Comparison of ENCODE assay signal across 1 cellular context in the genomic region with DNA sequence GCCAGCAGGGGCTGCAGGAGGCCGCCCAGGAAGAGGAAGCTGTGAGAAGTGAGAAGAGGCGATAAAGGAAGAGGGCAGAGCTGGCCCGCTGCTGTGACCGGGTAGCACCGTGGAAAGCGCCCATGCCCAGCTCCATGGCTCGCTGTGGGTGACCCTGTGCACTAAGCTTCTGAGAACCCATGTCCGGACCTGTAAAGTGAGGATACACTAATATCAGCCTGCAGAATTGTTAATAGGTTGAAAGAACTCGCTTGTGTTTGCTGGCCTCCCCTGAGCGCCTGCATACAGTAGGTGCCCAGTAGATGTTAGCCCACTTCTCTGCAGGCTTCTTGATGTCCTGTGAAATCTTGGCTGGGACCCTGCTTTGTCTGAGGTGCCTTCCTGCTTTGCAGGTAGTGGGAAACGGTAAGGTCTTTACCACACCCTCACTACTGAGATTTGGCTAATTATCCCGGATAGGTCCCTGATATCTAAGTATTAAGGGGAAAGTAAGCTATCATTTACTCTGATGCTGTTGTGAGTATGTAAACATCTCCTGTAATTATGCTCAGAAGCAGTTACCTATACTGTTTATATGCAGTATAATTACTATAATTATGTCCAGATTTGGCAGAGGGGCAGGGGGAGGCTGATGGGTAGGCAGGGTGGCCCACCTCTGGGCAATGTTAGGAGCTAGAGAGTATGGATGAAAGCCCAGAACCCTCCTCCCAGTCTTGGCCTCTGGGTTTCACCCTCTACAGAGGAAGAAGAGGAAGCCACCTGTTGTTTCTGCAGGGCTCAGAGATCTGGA.
TF ChIP-seq lines count a peak whose summit lies in the region.

No MANE protein-coding gene starts in this region.

TF ChIP-seq in liver, 16 proteins besides CTCF, POLR2A, EP300 and RAD21:
- TF ChIP-seq, protein P1, sequence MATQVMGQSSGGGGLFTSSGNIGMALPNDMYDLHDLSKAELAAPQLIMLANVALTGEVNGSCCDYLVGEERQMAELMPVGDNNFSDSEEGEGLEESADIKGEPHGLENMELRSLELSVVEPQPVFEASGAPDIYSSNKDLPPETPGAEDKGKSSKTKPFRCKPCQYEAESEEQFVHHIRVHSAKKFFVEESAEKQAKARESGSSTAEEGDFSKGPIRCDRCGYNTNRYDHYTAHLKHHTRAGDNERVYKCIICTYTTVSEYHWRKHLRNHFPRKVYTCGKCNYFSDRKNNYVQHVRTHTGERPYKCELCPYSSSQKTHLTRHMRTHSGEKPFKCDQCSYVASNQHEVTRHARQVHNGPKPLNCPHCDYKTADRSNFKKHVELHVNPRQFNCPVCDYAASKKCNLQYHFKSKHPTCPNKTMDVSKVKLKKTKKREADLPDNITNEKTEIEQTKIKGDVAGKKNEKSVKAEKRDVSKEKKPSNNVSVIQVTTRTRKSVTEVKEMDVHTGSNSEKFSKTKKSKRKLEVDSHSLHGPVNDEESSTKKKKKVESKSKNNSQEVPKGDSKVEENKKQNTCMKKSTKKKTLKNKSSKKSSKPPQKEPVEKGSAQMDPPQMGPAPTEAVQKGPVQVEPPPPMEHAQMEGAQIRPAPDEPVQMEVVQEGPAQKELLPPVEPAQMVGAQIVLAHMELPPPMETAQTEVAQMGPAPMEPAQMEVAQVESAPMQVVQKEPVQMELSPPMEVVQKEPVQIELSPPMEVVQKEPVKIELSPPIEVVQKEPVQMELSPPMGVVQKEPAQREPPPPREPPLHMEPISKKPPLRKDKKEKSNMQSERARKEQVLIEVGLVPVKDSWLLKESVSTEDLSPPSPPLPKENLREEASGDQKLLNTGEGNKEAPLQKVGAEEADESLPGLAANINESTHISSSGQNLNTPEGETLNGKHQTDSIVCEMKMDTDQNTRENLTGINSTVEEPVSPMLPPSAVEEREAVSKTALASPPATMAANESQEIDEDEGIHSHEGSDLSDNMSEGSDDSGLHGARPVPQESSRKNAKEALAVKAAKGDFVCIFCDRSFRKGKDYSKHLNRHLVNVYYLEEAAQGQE (IDR thresholded peaks at IDR 0.05), result peak; percentile 65
- TF ChIP-seq, protein P2, sequence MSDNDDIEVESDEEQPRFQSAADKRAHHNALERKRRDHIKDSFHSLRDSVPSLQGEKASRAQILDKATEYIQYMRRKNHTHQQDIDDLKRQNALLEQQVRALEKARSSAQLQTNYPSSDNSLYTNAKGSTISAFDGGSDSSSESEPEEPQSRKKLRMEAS (IDR thresholded peaks at IDR 0.05), result no peak
